1 cellular context compared by ENCODE assay signal in genomic region chr18:9987931-9988330, GRCh38.
TF ChIP-seq lines count a peak whose summit lies in the region.

No MANE protein-coding gene starts in this region.

TF ChIP-seq in K562, 482 proteins besides CTCF, POLR2A, EP300 and RAD21 (continued from another document):
- TF ChIP-seq ZNF512 (tag; IDR thresholded peaks at IDR 0.05) (no peak), DACH1 (IDR thresholded peaks at IDR 0.05; ENCODE audit: partially characterized antibody) (no peak), JUNB (CRISPR knock-in tag; conservative IDR thresholded peaks at IDR 0.05) (no peak), ZNF384 (IDR thresholded peaks at IDR 0.05; ENCODE audit: low read depth, low read length) (no peak), GABPA (tag; conservative IDR thresholded peaks at IDR 0.05; ENCODE audit: low read depth) (no peak), DIDO1 (tag; IDR thresholded peaks at IDR 0.05; ENCODE audit: low read depth) (no peak), MGA (IDR thresholded peaks at IDR 0.05) (no peak), MTF1 (CRISPR knock-in tag; IDR thresholded peaks at IDR 0.05; ENCODE audit: borderline replicate concordance) (no peak), ZNF57 (CRISPR knock-in tag; IDR thresholded peaks at IDR 0.05) (no peak)
